In the genomic region with DNA sequence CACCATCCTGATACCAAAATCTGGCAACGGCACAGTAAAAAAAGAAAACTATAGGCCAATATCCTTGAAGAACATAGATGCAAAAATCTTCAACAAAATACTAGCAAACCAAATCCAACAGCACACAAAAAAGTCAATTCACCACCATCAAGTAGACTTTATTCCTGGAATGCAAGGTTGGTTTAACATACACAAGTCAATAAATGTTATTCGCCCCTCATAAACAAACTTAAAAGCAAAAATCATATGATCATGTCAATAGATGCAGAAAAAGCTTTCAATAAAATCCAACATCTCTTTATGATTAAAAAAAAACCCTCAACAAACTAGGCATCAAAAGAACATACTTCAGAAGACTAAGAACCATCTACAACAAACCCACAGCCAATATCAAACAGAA, we compare ENCODE assay signal across 21 cellular contexts.
"Had no signal": no experiment of that assay in that cellular context is flagged by ENCODE, and none has a peak within 500 bp of the region (broad histone marks: within the 10 kb centered on the region; RNA-seq: fewer than 3 reads in every experiment).

No MANE protein-coding gene starts in this region.

- H3K27me3 Mint-ChIP-seq: stimulated activated memory B cell treated with anti-CD40 and anti-IgM and Interleukin-4, amounts not matched to agents 10 μg/mL and 1 μg/mL and 100 μg/mL, for 72 hours had no signal

- H3K4me3 Mint-ChIP-seq: endodermal cell; nephron progenitor cell; stimulated activated memory B cell treated with anti-CD40 and anti-IgM and Interleukin-4, amounts not matched to agents 10 μg/mL and 1 μg/mL and 100 μg/mL, for 72 hours; stimulated activated naive CD8-positive, alpha-beta T cell treated with anti-CD3 and anti-CD28 coated beads, Interleukin-15, Interleukin-2, amounts not matched to agents 100 ng/mL and 50 ng/mL, for 24 hours had no signal

- H3K27ac Mint-ChIP-seq: endodermal cell; nephron progenitor cell; stimulated activated memory B cell treated with anti-CD40 and anti-IgM and Interleukin-4, amounts not matched to agents 10 μg/mL and 1 μg/mL and 100 μg/mL, for 72 hours had no signal

- DNase-seq: effector CD4-positive, alpha-beta T cell; endodermal cell; erythroblast; foreskin melanocyte; head of caudate nucleus; kidney; left colon; left ventricle myocardium superior; mesenchymal stem cell; midbrain; nephron progenitor cell; psoas muscle; retina; right lobe of liver; stimulated activated CD4-positive, alpha-beta T cell treated with anti-CD3 and anti-CD28 coated beads, Interleukin-4, amount 100 ng/mL, for 1 hour; stimulated activated CD8-positive, alpha-beta memory T cell treated with anti-CD3 and anti-CD28 coated beads, Interleukin-4, amount 100 ng/mL, for 48 hours; tibial artery; upper lobe of left lung; uterus had no signal

- ATAC-seq: left colon; left ventricle myocardium superior; psoas muscle; stimulated activated memory B cell treated with anti-CD40 and anti-IgM and Interleukin-4, amounts not matched to agents 10 μg/mL and 1 μg/mL and 100 μg/mL, for 72 hours had no signal
